ENCODE assay signal across 18 cellular contexts in the genomic region with DNA sequence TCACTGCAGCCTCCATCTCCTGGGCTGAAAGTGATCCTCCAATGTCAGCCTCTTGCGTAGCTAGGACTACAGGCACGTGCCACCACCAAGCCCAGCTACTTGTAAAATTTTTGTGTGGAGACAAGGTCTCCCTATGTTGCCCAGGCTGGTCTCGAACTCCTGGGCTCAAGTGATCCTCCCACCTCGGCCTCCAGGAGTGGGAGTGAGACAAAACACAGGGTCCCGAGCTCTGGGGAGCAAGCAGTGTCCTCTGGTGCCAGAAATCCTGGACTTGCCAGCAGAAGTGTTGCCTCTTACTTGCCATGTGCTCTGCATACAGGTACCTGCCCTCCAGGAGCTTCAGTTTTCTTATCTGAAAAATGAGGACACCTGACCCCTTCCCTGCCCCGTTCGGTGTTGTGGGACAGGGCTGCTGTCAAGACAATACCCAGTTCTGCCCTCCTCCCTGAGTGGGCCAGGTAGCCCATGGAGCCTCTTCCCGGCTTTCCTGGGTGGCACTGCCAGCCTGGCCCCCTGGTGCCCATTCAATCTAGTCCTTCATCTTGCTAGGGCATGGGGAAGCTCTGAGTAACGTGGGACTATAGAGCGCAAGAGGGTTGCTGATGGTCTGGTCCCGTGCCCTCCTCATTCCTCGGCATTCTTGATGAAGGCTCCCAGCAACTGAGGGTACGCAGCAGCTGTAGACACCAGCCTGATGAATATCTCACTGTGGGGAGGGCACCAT.
"Had no signal": no experiment of that assay in that cellular context is flagged by ENCODE, and none has a peak within 500 bp of the region (broad histone marks: within the 10 kb centered on the region; RNA-seq: fewer than 3 reads in every experiment).

No MANE protein-coding gene starts in this region.

- H3K4me1 ChIP-seq: gastroesophageal sphincter, lower lobe of right lung, prostate gland, suprapubic skin, upper lobe of left lung had no signal

- H3K27me3 ChIP-seq: gastroesophageal sphincter, suprapubic skin, upper lobe of left lung had no signal

- FAIRE-seq: colon had no signal

- H3K36me3 ChIP-seq: lower lobe of right lung, prostate gland, suprapubic skin, upper lobe of left lung had no signal

- ATAC-seq: activated naive CD8-positive, alpha-beta T cell treated with anti-CD3 and anti-CD28 coated beads, Interleukin-2, amount 50 U/mL, for 24 hours; gastroesophageal sphincter; left cardiac atrium had no signal

- DNase-seq: activated CD8-positive, alpha-beta memory T cell treated with anti-CD3 and anti-CD28 coated beads for 24 hours; activated naive CD4-positive, alpha-beta T cell treated with Interleukin-2 at 50 U/mL for 16 hours; activated naive CD8-positive, alpha-beta T cell treated with anti-CD3 and anti-CD28 coated beads, Interleukin-2, amount 50 U/mL, for 24 hours; anterior cingulate cortex; central memory CD4-positive, alpha-beta T cell; left cardiac atrium; lower lobe of right lung; nephron progenitor cell; occipital lobe; SHP77 treated with DMSO at 0.1 percent for 48 hours; stimulated activated naive CD8-positive, alpha-beta T cell treated with anti-CD3 and anti-CD28 coated beads, Interleukin-15, amount 100 ng/mL, for 72 hours; T-helper 1 cell; T1000 had no signal

- H3K4me3 ChIP-seq: gastroesophageal sphincter, lower lobe of right lung, prostate gland, suprapubic skin, upper lobe of left lung had no signal

- H3K9me3 ChIP-seq: gastroesophageal sphincter, lower lobe of right lung, prostate gland, suprapubic skin, upper lobe of left lung had no signal

- H3K27ac ChIP-seq: gastroesophageal sphincter, lower lobe of right lung, prostate gland, suprapubic skin, upper lobe of left lung had no signal
